In the genomic region with DNA sequence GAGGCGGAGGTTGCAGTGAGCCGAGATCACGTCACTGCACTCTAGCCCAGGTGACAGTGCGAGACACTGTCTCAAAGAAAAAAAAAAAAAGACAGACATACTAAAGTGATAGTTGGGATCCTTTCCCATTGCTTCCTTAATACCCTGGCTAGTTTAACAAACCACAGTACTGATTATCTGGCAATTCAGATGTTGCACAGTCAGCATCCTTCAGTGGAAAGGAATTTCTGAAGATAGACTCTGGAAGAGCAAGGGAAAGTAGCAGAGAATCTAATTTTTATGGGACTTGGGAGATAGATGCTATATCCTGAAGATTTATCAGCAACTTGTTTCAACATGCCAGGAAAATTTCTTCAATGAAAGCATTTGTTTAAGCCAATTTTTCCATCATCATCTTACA, we compare ENCODE assay signal across 2 cellular contexts.
TF ChIP-seq lines count a peak whose summit lies in the region.

No MANE protein-coding gene starts in this region.

TF ChIP-seq in A549, 52 proteins besides CTCF, POLR2A, EP300 and RAD21:
- TF ChIP-seq, protein P1, sequence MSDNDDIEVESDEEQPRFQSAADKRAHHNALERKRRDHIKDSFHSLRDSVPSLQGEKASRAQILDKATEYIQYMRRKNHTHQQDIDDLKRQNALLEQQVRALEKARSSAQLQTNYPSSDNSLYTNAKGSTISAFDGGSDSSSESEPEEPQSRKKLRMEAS (IDR thresholded peaks at IDR 0.05): no peak
- TF ChIP-seq, protein P2, sequence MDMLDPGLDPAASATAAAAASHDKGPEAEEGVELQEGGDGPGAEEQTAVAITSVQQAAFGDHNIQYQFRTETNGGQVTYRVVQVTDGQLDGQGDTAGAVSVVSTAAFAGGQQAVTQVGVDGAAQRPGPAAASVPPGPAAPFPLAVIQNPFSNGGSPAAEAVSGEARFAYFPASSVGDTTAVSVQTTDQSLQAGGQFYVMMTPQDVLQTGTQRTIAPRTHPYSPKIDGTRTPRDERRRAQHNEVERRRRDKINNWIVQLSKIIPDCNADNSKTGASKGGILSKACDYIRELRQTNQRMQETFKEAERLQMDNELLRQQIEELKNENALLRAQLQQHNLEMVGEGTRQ (IDR thresholded peaks at IDR 0.05): no peak
- TF ChIP-seq MAFK (IDR thresholded peaks at IDR 0.05; ENCODE audit: partially characterized antibody): peak; percentile 84

TF ChIP-seq in IMR-90, 13 proteins besides CTCF, POLR2A, EP300 and RAD21:
- TF ChIP-seq MAFK (IDR thresholded peaks at IDR 0.05; ENCODE audit: low read depth, low read length) (peak; percentile 76), BHLHE40 (IDR thresholded peaks at IDR 0.05; ENCODE audit: low read depth, low read length) (no peak)
